10 cellular contexts compared by ENCODE assay signal in genomic region chr2:226793615-226794014, GRCh38. TPM values are rescaled to one million over a fixed set of nuclear protein-coding genes. Genes with fewer than 3 reads are reported as not detected.
A peak's percentile ranks its signal among the peaks of the same experiment; 100 is the strongest.
DNase-seq lines count a peak whose midpoint lies in the region; ATAC-seq and TF ChIP-seq lines count a peak whose summit lies in the region.
"Had no signal": no experiment of that assay in that cellular context is flagged by ENCODE, and none has a peak within 500 bp of the region (broad histone marks: within the 10 kb centered on the region; RNA-seq: fewer than 3 reads in every experiment).

No MANE protein-coding gene starts in this region.

- CTCF ChIA-PET in MCF 10A (lab: Yijun Ruan, JAX) = interaction anchor here (0.7 to 3.2 kb wide), 4 partner anchors 9 to 905 kb away, joined by 3 to 18 read pairs (median 7); no protein-coding TSS in a partner anchor

- H3K27ac Mint-ChIP-seq in activated naive CD4-positive, alpha-beta T cell treated with anti-CD3 and anti-CD28 coated beads, Interleukin-2, amount 50 U/mL, for 24 hours = no peak overlapping the region
- H3K27ac Mint-ChIP-seq in activated naive CD4-positive, alpha-beta T cell treated with anti-CD3 and anti-CD28 coated beads, Interleukin-2, amount 50 U/mL, for 72 hours = no peak overlapping the region
- peak overlapping the region; percentile 98 for H3K27ac Mint-ChIP-seq in MCF 10A (ENCODE audit: low read depth, unreplicated experiment)

- H3K9me3 ChIP-seq in lower lobe of right lung (no peaks in the 10 kb centered on the region), upper lobe of left lung (no peaks in the 10 kb centered on the region)

- no TSS peak for BruUV-seq in MCF 10A (replicated peaks; lab: Mats Ljungman, UMichigan)

- no peaks in the 10 kb centered on the region for H3K36me3 Mint-ChIP-seq in activated naive CD4-positive, alpha-beta T cell treated with anti-CD3 and anti-CD28 coated beads, Interleukin-2, amount 50 U/mL, for 24 hours
- H3K36me3 Mint-ChIP-seq in activated naive CD4-positive, alpha-beta T cell treated with anti-CD3 and anti-CD28 coated beads, Interleukin-2, amount 50 U/mL, for 72 hours = peaks cover 9% of the 10 kb centered on the region in 2 donors
- peaks cover 16% of the 10 kb centered on the region for H3K36me3 Mint-ChIP-seq in MCF 10A (ENCODE audit: insufficient read depth, unreplicated experiment)

- intact Hi-C loops in MCF 10A (cut with micrococcal nuclease) = loop anchor here (1.0 to 10.0 kb wide), 6 partner anchors 141 to 759 kb away; no protein-coding TSS in a partner anchor
- intact Hi-C loops in lower lobe of right lung (cut with DNase I) = no loop called here
- intact Hi-C loops in sciatic nerve (cut with DNase I) = loop anchor here (10.0 kb wide), 1 partner anchor 569 kb away; no protein-coding TSS in a partner anchor

- H3K27ac ChIP-seq in lower lobe of right lung = peak overlapping the region; percentile 64
- H3K27ac ChIP-seq in upper lobe of left lung = peak overlapping the region; percentile 68 to 90 (median 88)

- peaks cover 5% of the 10 kb centered on the region for H3K27me3 ChIP-seq in lower lobe of right lung (ENCODE audit: low read depth)
- H3K27me3 ChIP-seq in upper lobe of left lung = no peaks in the 10 kb centered on the region

- no peaks in the 10 kb centered on the region for H3K9me3 Mint-ChIP-seq in activated naive CD4-positive, alpha-beta T cell treated with anti-CD3 and anti-CD28 coated beads, Interleukin-2, amount 50 U/mL, for 24 hours
- no peaks in the 10 kb centered on the region for H3K9me3 Mint-ChIP-seq in activated naive CD4-positive, alpha-beta T cell treated with anti-CD3 and anti-CD28 coated beads, Interleukin-2, amount 50 U/mL, for 72 hours
- H3K9me3 Mint-ChIP-seq in MCF 10A (ENCODE audit: unreplicated experiment) = no peaks in the 10 kb centered on the region
- H3K9me3 Mint-ChIP-seq: central memory CD8-positive, alpha-beta T cell had no signal

- peaks cover 68% of the 10 kb centered on the region for H3K4me1 ChIP-seq in lower lobe of right lung
- peaks cover 27 to 73% (median 47%) of the 10 kb centered on the region in 4 donors for H3K4me1 ChIP-seq in upper lobe of left lung

- no peak for TF ChIP-seq POLR2A in upper lobe of left lung (IDR thresholded peaks at IDR 0.05)

- no peaks in the 10 kb centered on the region for H3K27me3 Mint-ChIP-seq in activated naive CD4-positive, alpha-beta T cell treated with anti-CD3 and anti-CD28 coated beads, Interleukin-2, amount 50 U/mL, for 24 hours
- no peaks in the 10 kb centered on the region for H3K27me3 Mint-ChIP-seq in MCF 10A (ENCODE audit: insufficient read depth, unreplicated experiment)
- H3K27me3 Mint-ChIP-seq: central memory CD8-positive, alpha-beta T cell had no signal

- no peak for DNase-seq in activated naive CD4-positive, alpha-beta T cell treated with anti-CD3 and anti-CD28 coated beads, Interleukin-2, amount 50 U/mL, for 72 hours (ENCODE audit: low spot score in 2 of 2)
- DNase-seq in MCF 10A (ENCODE audit: unreplicated experiment) = no peak
- no peak for DNase-seq in lower lobe of right lung
- DNase-seq in upper lobe of left lung = no peak
- DNase-seq in NCI-H1105 treated with DMSO at 0.1 percent for 48 hours (lab: John Stamatoyannopoulos, UW) = no peak
- DNase-seq in sciatic nerve (ENCODE audit: low spot score) = no peak
- DNase-seq: NCI-H2171 had no signal

- H3K36me3 ChIP-seq in lower lobe of right lung = no peaks in the 10 kb centered on the region
- peaks cover 0 to 4% (median 0%) of the 10 kb centered on the region in 4 donors for H3K36me3 ChIP-seq in upper lobe of left lung

- TF ChIP-seq CTCF in MCF 10A (IDR thresholded peaks at IDR 0.05; ENCODE audit: unreplicated experiment) (no peak), lower lobe of right lung (IDR thresholded peaks at IDR 0.05) (no peak), upper lobe of left lung (IDR thresholded peaks at IDR 0.05) (no peak)

- H3K4me3 Mint-ChIP-seq in activated naive CD4-positive, alpha-beta T cell treated with anti-CD3 and anti-CD28 coated beads, Interleukin-2, amount 50 U/mL, for 24 hours = peak overlapping the region; percentile 26
- H3K4me3 Mint-ChIP-seq in MCF 10A (ENCODE audit: unreplicated experiment) = peak overlapping the region; percentile 73
- H3K4me3 Mint-ChIP-seq: central memory CD8-positive, alpha-beta T cell had no signal

- no peak for ATAC-seq in activated naive CD4-positive, alpha-beta T cell treated with anti-CD3 and anti-CD28 coated beads, Interleukin-2, amount 50 U/mL, for 72 hours
- no peak for ATAC-seq in lower lobe of right lung
- no peak for ATAC-seq in upper lobe of left lung (ENCODE audit: low FRiP score in 2 of 2)
- no peak for ATAC-seq in sciatic nerve
- no peak for ATAC-seq in HG02610 (IDR thresholded peaks at IDR 0.05; ENCODE audit: unreplicated experiment)

- TF ChIP-seq EP300 in upper lobe of left lung (IDR thresholded peaks at IDR 0.05) = no peak

- 36 to 43% methylated on average over 2 of the region's 2 CpGs for WGBS in upper lobe of left lung, 2 donors

- H3K4me1 Mint-ChIP-seq in activated naive CD4-positive, alpha-beta T cell treated with anti-CD3 and anti-CD28 coated beads, Interleukin-2, amount 50 U/mL, for 24 hours = peaks cover 69% of the 10 kb centered on the region
- peaks cover 35% of the 10 kb centered on the region for H3K4me1 Mint-ChIP-seq in MCF 10A (ENCODE audit: insufficient read depth, unreplicated experiment)

- H3K4me3 ChIP-seq in lower lobe of right lung (peak overlapping the region; percentile 77), upper lobe of left lung (peak overlapping the region; percentile 0 to 91 (median 70))

- POLR2A ChIA-PET in MCF 10A (lab: Yijun Ruan, JAX) = interaction anchor here (0.7 to 13.1 kb wide), 18 partner anchors 9 to 904 kb away, joined by 3 to 114 read pairs (median 6); partner anchors contain the start of gene RHBDD1

RNA-seq across cellular contexts. Expression of gene IRS1, which starts 6.0 kb away (rescaled TPM):
- total RNA-seq in activated naive CD4-positive, alpha-beta T cell treated with anti-CD3 and anti-CD28 coated beads, Interleukin-2, amount 50 U/mL, for 72 hours = 1 to 10 TPM; 1.2 to 2.7 TPM
- total RNA-seq in MCF 10A (2022) (6.1 and 10.5 TPM in 2 replicates), lower lobe of right lung (11.3 TPM), upper lobe of left lung (10 to 100 TPM in 5 of 6 donors, 1 to 10 TPM in 1; 9.3 to 14.3 (median 12.4) TPM), sciatic nerve (33.8 TPM)

RNA-seq across cellular contexts. Expression of gene RHBDD1, which starts 42.2 kb away (rescaled TPM):
- total RNA-seq in activated naive CD4-positive, alpha-beta T cell treated with anti-CD3 and anti-CD28 coated beads, Interleukin-2, amount 50 U/mL, for 72 hours = 10 to 100 TPM; 35.5 to 40.4 TPM
- 75.2 and 76.0 TPM in 2 replicates for total RNA-seq in MCF 10A (2022)
- 42.2 TPM for total RNA-seq in lower lobe of right lung
- 10 to 100 TPM in 5 of 6 donors, 1 to 10 TPM in 1; 2.6 to 40.2 (median 14.5) TPM for total RNA-seq in upper lobe of left lung
- 66.0 TPM for total RNA-seq in sciatic nerve
